26 cellular contexts compared by ENCODE assay signal in genomic region chr9:124121725-124122124, GRCh38.
"Had no signal": no experiment of that assay in that cellular context is flagged by ENCODE, and none has a peak within 500 bp of the region (broad histone marks: within the 10 kb centered on the region; RNA-seq: fewer than 3 reads in every experiment).

No MANE protein-coding gene starts in this region.

- FAIRE-seq: urothelium cell line had no signal

- H3K27ac ChIP-seq: stomach, suprapubic skin, testis, thoracic aorta, thyroid gland, tibial artery, tibial nerve, transverse colon, upper lobe of left lung, upper lobe of right lung, uterus, vagina had no signal

- H3K4me1 ChIP-seq: suprapubic skin, testis, thyroid gland, tibial artery, tibial nerve, transverse colon, upper lobe of right lung, uterus, vagina had no signal

- H3K27me3 ChIP-seq: testis, thyroid gland, tibial nerve, transverse colon, upper lobe of left lung, uterus, vagina had no signal

- ATAC-seq: stimulated activated effector memory CD8-positive, alpha-beta T cell treated with anti-CD3 and anti-CD28 coated beads, Interleukin-12 subunit alpha, Interleukin-12 subunit beta, amount 100 ng/mL, for 72 hours; stimulated activated memory B cell treated with anti-CD40 and anti-IgM and Interleukin-4, amounts not matched to agents 10 μg/mL and 1 μg/mL and 100 μg/mL, for 72 hours; stimulated activated naive B cell treated with anti-CD40 and anti-IgM and Interleukin-4, amounts not matched to agents 10 μg/mL and 1 μg/mL and 100 μg/mL, for 72 hours; stimulated activated naive CD8-positive, alpha-beta T cell treated with anti-CD3 and anti-CD28 coated beads, Interleukin-15, amount 100 ng/mL, for 72 hours; stimulated activated naive CD8-positive, alpha-beta T cell treated with anti-CD3 and anti-CD28 coated beads, Interleukin-15, Interleukin-2, amounts not matched to agents 100 U/mL and 50 U/mL, for 24 hours had no signal

- H3K36me3 ChIP-seq: stomach, suprapubic skin, thoracic aorta, thyroid gland, tibial artery, tibial nerve, transverse colon, upper lobe of left lung, upper lobe of right lung, uterus, vagina had no signal

- H3K9me3 ChIP-seq: testis, thyroid gland, upper lobe of right lung, uterus, vagina had no signal

- H3K4me3 ChIP-seq: stomach, suprapubic skin, testis, thoracic aorta, thyroid gland, tibial artery, tibial nerve, transverse colon, upper lobe of left lung, upper lobe of right lung, uterus, vagina had no signal

- DNase-seq: stimulated activated CD4-positive, alpha-beta T cell treated with anti-CD3 and anti-CD28 coated beads, Interleukin-2, amount 100 ng/mL, for 48 hours; stimulated activated CD4-positive, alpha-beta T cell treated with anti-CD3 and anti-CD28 coated beads, Interleukin-4, amount 100 ng/mL, for 1 hour; stimulated activated CD4-positive, alpha-beta T cell treated with anti-CD3 and anti-CD28 coated beads, Interleukin-4, amount 100 ng/mL, for 24 hours; stimulated activated CD4-positive, alpha-beta T cell treated with anti-CD3 and anti-CD28 coated beads, Interleukin-4, amount 100 ng/mL, for 4 hours; stimulated activated CD8-positive, alpha-beta memory T cell treated with anti-CD3 and anti-CD28 coated beads, Interleukin-4, amount 100 ng/mL, for 48 hours; stimulated activated naive B cell treated with anti-CD40 and anti-IgM and Interleukin-4, amounts not matched to agents 10 μg/mL and 1 μg/mL and 100 μg/mL, for 72 hours; stimulated activated naive CD4-positive, alpha-beta T cell; stimulated activated naive CD4-positive, alpha-beta T cell treated with Interleukin-2 at 50 U/mL for 16 hours; stimulated activated naive CD8-positive, alpha-beta T cell treated with anti-CD3 and anti-CD28 coated beads, Interleukin-15, amount 100 ng/mL, for 72 hours; stimulated activated naive CD8-positive, alpha-beta T cell treated with anti-CD3 and anti-CD28 coated beads, Interleukin-15, Interleukin-2, amounts not matched to agents 100 U/mL and 50 U/mL, for 24 hours; stomach; substantia nigra; testis; thyroid gland; tibial artery; transverse colon; upper lobe of left lung; upper lobe of right lung; uterus had no signal
